8 cellular contexts compared by ENCODE assay signal in the genomic region with DNA sequence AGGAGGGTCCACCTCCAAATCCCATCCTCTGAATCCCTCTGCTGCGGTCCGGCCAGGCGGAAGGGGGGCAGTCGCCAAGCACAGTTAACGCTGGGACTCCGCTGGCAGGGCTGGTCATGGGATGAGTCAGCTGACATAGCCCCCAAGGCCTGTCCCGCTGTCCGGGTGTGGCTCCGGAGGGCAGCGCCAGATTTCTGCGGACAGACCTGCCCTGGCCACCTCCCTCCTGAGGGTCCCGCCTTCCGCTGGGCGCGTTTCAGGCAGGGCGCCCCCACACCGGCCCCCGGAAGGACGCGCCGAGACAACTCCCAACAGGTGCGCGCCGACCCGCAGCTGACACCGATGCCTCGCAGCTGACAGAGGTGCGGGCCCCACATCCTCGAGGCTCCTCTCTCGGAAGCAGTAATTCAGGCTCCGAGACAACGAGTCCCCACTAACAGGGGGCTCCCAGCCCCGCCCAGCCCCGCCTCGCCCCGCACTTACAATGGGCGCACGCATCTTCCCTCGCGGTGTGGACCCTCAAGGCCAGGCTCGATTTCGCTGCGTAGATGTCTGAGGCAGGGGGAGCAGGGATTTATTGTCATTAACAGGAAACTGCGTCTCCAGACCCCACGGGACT. TPM values are rescaled to one million over a fixed set of nuclear protein-coding genes. Genes with fewer than 3 reads are reported as not detected.
DNase-seq lines count a peak whose midpoint lies in the region; ATAC-seq, FAIRE-seq and TF ChIP-seq lines count a peak whose summit lies in the region.

No MANE protein-coding gene starts in this region.

- peaks cover 34% of the 10 kb centered on the region for H3K4me1 ChIP-seq in astrocyte (ENCODE audit: insufficient read depth, low read length)
- H3K4me1 ChIP-seq in prostate gland (replicated peaks) = no peaks in the 10 kb centered on the region

- H3K79me2 ChIP-seq in astrocyte (ENCODE audit: insufficient read depth, low read length) = peaks cover 3% of the 10 kb centered on the region

- H3K27ac Mint-ChIP-seq in astrocyte (ENCODE audit: unreplicated experiment) = no peak overlapping the region

- no peaks in the 10 kb centered on the region for H4K20me1 ChIP-seq in astrocyte (ENCODE audit: insufficient read depth, low read length)

- H3K9me3 ChIP-seq in astrocyte (ENCODE audit: insufficient read depth, low read depth, low read length) (no peaks in the 10 kb centered on the region), prostate gland (no peaks in the 10 kb centered on the region)

- no peaks in the 10 kb centered on the region for H3K27me3 Mint-ChIP-seq in astrocyte (ENCODE audit: low read depth, unreplicated experiment)

- no peak for TF ChIP-seq POLR2A in prostate gland (IDR thresholded peaks at IDR 0.05)

- no peaks in the 10 kb centered on the region for H3K36me3 Mint-ChIP-seq in astrocyte (ENCODE audit: low read depth, unreplicated experiment)

- peak overlapping the region; percentile 97 for H3K4me2 ChIP-seq in astrocyte (ENCODE audit: low read length)

- no peaks in the 10 kb centered on the region for H3K9me3 Mint-ChIP-seq in astrocyte (ENCODE audit: unreplicated experiment)

- FAIRE-seq in astrocyte (lab: Jason Lieb, UNC) = no peak

- H3K36me3 ChIP-seq in astrocyte (ENCODE audit: insufficient read depth, low read length) (no peaks in the 10 kb centered on the region), prostate gland (no peaks in the 10 kb centered on the region)

- no peak for ATAC-seq in GM18517 (IDR thresholded peaks at IDR 0.05; ENCODE audit: unreplicated experiment)

- TF ChIP-seq CTCF in astrocyte (IDR thresholded peaks at IDR 0.05; ENCODE audit: insufficient read depth, low read depth, low read length) = no peak
- TF ChIP-seq CTCF in prostate gland (IDR thresholded peaks at IDR 0.05) = no peak

- 1% methylated on average over 42 of the region's 45 CpGs for WGBS in prostate gland

- peak overlapping the region; percentile 72 for H3K9ac ChIP-seq in astrocyte (ENCODE audit: low read length)

- peak overlapping the region; percentile 86 for H3K4me3 Mint-ChIP-seq in astrocyte (ENCODE audit: unreplicated experiment)

- peaks cover 23% of the 10 kb centered on the region for H3K4me1 Mint-ChIP-seq in astrocyte (ENCODE audit: low read depth, unreplicated experiment)

- no peaks in the 10 kb centered on the region for H3K27me3 ChIP-seq in astrocyte (ENCODE audit: insufficient read depth, low read length)
- H3K27me3 ChIP-seq in prostate gland (replicated peaks; ENCODE audit: insufficient read depth) = peaks cover 2% of the 10 kb centered on the region

- intact Hi-C loops in prostate gland (cut with DNase I) = loop anchor here (5.0 kb wide), 1 partner anchor 76 kb away; a partner anchor contains a TSS

- H3K4me3 ChIP-seq in astrocyte (ENCODE audit: insufficient read depth, low read depth, low read length) (peak overlapping the region; percentile 76), prostate gland (peak overlapping the region; percentile 47 to 52)

- H3K27ac ChIP-seq in astrocyte (ENCODE audit: low read depth, low read length) (no peak overlapping the region), prostate gland (peak overlapping the region; percentile 33 to 66)

- peak; percentile 71 for DNase-seq in activated CD8-positive, alpha-beta memory T cell treated with anti-CD3 and anti-CD28 coated beads for 24 hours
- DNase-seq in activated CD8-positive, alpha-beta memory T cell treated with anti-CD3 and anti-CD28 coated beads, Interleukin-2, amount 50 U/mL, for 48 hours = no peak
- DNase-seq in RPMI8226 (peak; percentile 70), astrocyte (ENCODE audit: low read depth) (no peak), hippocampal formation (lab: John Stamatoyannopoulos, UW) (peak; percentile 68 to 73), prostate gland (ENCODE audit: low spot score) (no peak), UCSD-AML1 (lab: John Stamatoyannopoulos, UW; ENCODE audit: unreplicated experiment) (no peak)

- peak overlapping the region; percentile 81 for H2AFZ ChIP-seq in astrocyte (ENCODE audit: low read depth, low read length)

RNA-seq across cellular contexts. Expression of a gene that starts 0.6 kb away (rescaled TPM):
- 11.5 and 15.5 TPM in 2 replicates for total RNA-seq in astrocyte
- 100 to 1,000 TPM in 1 of 2 donors, 1 to 10 TPM in 1; 7.0 to 118 TPM for total RNA-seq in prostate gland

RNA-seq across cellular contexts. Expression of a gene that starts 50.4 kb away (rescaled TPM):
- total RNA-seq in astrocyte = 0.52 TPM in 1 of 2 replicates, not detected in the other
- 1 to 10 TPM in 1 of 2 donors, not detected in 1; 2.6 TPM for total RNA-seq in prostate gland

RNA-seq across cellular contexts. Expression of a gene that starts 57.5 kb away (rescaled TPM):
- 45.2 and 47.9 TPM in 2 replicates for total RNA-seq in astrocyte
- 10 to 100 TPM; 46.7 to 64.3 TPM for total RNA-seq in prostate gland

Comparison
In these comparisons a context has a peak if more than half of its experiments do, and no peak if none do; other contexts are left out.
1. DNase-seq: peak in activated CD8-positive, alpha-beta memory T cell treated with anti-CD3 and anti-CD28 coated beads for 24 hours (single experiment), RPMI8226 (single experiment) and hippocampal formation (2 of 2); none in activated CD8-positive, alpha-beta memory T cell treated with anti-CD3 and anti-CD28 coated beads, Interleukin-2, amount 50 U/mL, for 48 hours (single experiment), astrocyte (single experiment), prostate gland (single experiment) and UCSD-AML1 (single experiment).